Comparison of ENCODE assay signal across 12 cellular contexts in genomic region chr18:48839819-48840490, GRCh38.
A peak's percentile ranks its signal among the peaks of the same experiment; 100 is the strongest.
DNase-seq lines count a peak whose midpoint lies in the region; ATAC-seq lines count a peak whose summit lies in the region.
"Had no signal": no experiment of that assay in that cellular context is flagged by ENCODE, and none has a peak within 500 bp of the region (broad histone marks: within the 10 kb centered on the region; RNA-seq: fewer than 3 reads in every experiment).

No MANE protein-coding gene starts in this region.

- peak overlapping the region; percentile 84 for H3K27ac ChIP-seq in subcutaneous abdominal adipose tissue (ENCODE audit: low read depth, low read length)
- H3K27ac ChIP-seq: uterus had no signal

- H3K27me3 Mint-ChIP-seq in activated naive CD4-positive, alpha-beta T cell treated with anti-CD3 and anti-CD28 coated beads, Interleukin-2, amount 50 U/mL, for 24 hours = no peaks in the 10 kb centered on the region
- H3K27me3 Mint-ChIP-seq in activated naive CD4-positive, alpha-beta T cell treated with anti-CD3 and anti-CD28 coated beads, Interleukin-2, amount 10 ng/mL, durations not matched to agents 7 days and 5 days = peaks cover 7% of the 10 kb centered on the region
- H3K27me3 Mint-ChIP-seq in activated T-helper 17 cell treated with anti-CD3 and anti-CD28 coated beads, Interleukin-2, amount 50 U/mL, for 72 hours = no peaks in the 10 kb centered on the region
- peaks cover 2 to 7% (median 5%) of the 10 kb centered on the region in 3 donors for H3K27me3 Mint-ChIP-seq in immature natural killer cell (ENCODE audit: low read depth in 3 of 3)

- H3K36me3 Mint-ChIP-seq in activated naive CD4-positive, alpha-beta T cell treated with anti-CD3 and anti-CD28 coated beads, Interleukin-2, amount 50 U/mL, for 24 hours = no peaks in the 10 kb centered on the region
- no peaks in the 10 kb centered on the region for H3K36me3 Mint-ChIP-seq in activated naive CD4-positive, alpha-beta T cell treated with anti-CD3 and anti-CD28 coated beads, Interleukin-2, amount 10 ng/mL, durations not matched to agents 7 days and 5 days
- H3K36me3 Mint-ChIP-seq in activated T-helper 17 cell treated with anti-CD3 and anti-CD28 coated beads, Interleukin-2, amount 50 U/mL, for 72 hours (ENCODE audit: low read depth) = no peaks in the 10 kb centered on the region
- H3K36me3 Mint-ChIP-seq in immature natural killer cell = no peaks in the 10 kb centered on the region
- H3K36me3 Mint-ChIP-seq: naive B cell had no signal

- DNase-seq in activated naive CD4-positive, alpha-beta T cell treated with anti-CD3 and anti-CD28 coated beads, Interleukin-2, amount 10 ng/mL, durations not matched to agents 7 days and 5 days = no peak
- DNase-seq in immature natural killer cell = no peak
- no peak for DNase-seq in GM19240 (ENCODE audit: insufficient read length, low spot score)
- DNase-seq: naive B cell, NCI-H2171, small intestine, uterus had no signal

- no peak overlapping the region for H3K4me3 ChIP-seq in subcutaneous abdominal adipose tissue (ENCODE audit: low read depth in 1 of 5, low read length in 5 of 5)
- H3K4me3 ChIP-seq: uterus had no signal

- H3K9me3 Mint-ChIP-seq in activated naive CD4-positive, alpha-beta T cell treated with anti-CD3 and anti-CD28 coated beads, Interleukin-2, amount 50 U/mL, for 24 hours = no peaks in the 10 kb centered on the region
- H3K9me3 Mint-ChIP-seq in activated naive CD4-positive, alpha-beta T cell treated with anti-CD3 and anti-CD28 coated beads, Interleukin-2, amount 10 ng/mL, durations not matched to agents 7 days and 5 days = no peaks in the 10 kb centered on the region
- no peaks in the 10 kb centered on the region for H3K9me3 Mint-ChIP-seq in activated T-helper 17 cell treated with anti-CD3 and anti-CD28 coated beads, Interleukin-2, amount 50 U/mL, for 72 hours
- H3K9me3 Mint-ChIP-seq in immature natural killer cell = no peaks in the 10 kb centered on the region
- H3K9me3 Mint-ChIP-seq: naive B cell had no signal

- no peaks in the 10 kb centered on the region for H3K9me3 ChIP-seq in subcutaneous abdominal adipose tissue (ENCODE audit: control insufficient read depth in 5 of 5, low read length in 5 of 5)
- H3K9me3 ChIP-seq: uterus had no signal

- H3K9ac ChIP-seq in subcutaneous abdominal adipose tissue (ENCODE audit: low read length in 5 of 5) = no peak overlapping the region

- H3K36me3 ChIP-seq in subcutaneous abdominal adipose tissue (ENCODE audit: control insufficient read depth in 5 of 5, insufficient read depth in 5 of 5, low read length in 5 of 5) = peaks cover 0 to 14% (median 2%) of the 10 kb centered on the region in 5 donors
- H3K36me3 ChIP-seq: uterus had no signal

- CTCF ChIA-PET in activated naive CD4-positive, alpha-beta T cell treated with anti-CD3 and anti-CD28 coated beads, Interleukin-2, amount 10 ng/mL, durations not matched to agents 7 days and 5 days (lab: Charles Lee) = interaction anchor here (1.1 kb wide), 1 partner anchor 28 kb away, joined by 3 read pairs; no protein-coding TSS in a partner anchor

- no peaks in the 10 kb centered on the region for H3K27me3 ChIP-seq in subcutaneous abdominal adipose tissue (ENCODE audit: control insufficient read depth in 5 of 5, insufficient read depth in 4 of 5, low read length in 5 of 5)
- H3K27me3 ChIP-seq: uterus had no signal

- peaks cover 8 to 71% (median 69%) of the 10 kb centered on the region in 5 donors for H3K4me1 ChIP-seq in subcutaneous abdominal adipose tissue (ENCODE audit: control insufficient read depth in 5 of 5, insufficient read depth in 5 of 5, low read length in 5 of 5)
- H3K4me1 ChIP-seq: uterus had no signal

- no peak for ATAC-seq in activated T-helper 17 cell treated with anti-CD3 and anti-CD28 coated beads, Interleukin-2, amount 50 U/mL, for 72 hours (replicated peaks)
- ATAC-seq in HG02885 (IDR thresholded peaks at IDR 0.05; ENCODE audit: poor library complexity, unreplicated experiment) = no peak
- ATAC-seq in HG03097 (IDR thresholded peaks at IDR 0.05; ENCODE audit: low FRiP score, unreplicated experiment) = no peak

- H3K4me3 Mint-ChIP-seq in activated naive CD4-positive, alpha-beta T cell treated with anti-CD3 and anti-CD28 coated beads, Interleukin-2, amount 50 U/mL, for 24 hours = no peak overlapping the region
- no peak overlapping the region for H3K4me3 Mint-ChIP-seq in activated naive CD4-positive, alpha-beta T cell treated with anti-CD3 and anti-CD28 coated beads, Interleukin-2, amount 10 ng/mL, durations not matched to agents 7 days and 5 days
- peak overlapping the region; percentile 77 for H3K4me3 Mint-ChIP-seq in activated T-helper 17 cell treated with anti-CD3 and anti-CD28 coated beads, Interleukin-2, amount 50 U/mL, for 72 hours
- H3K4me3 Mint-ChIP-seq in immature natural killer cell = peak overlapping the region; percentile 20 to 97 (median 74)
- H3K4me3 Mint-ChIP-seq: naive B cell had no signal

- H3K4me1 Mint-ChIP-seq in activated naive CD4-positive, alpha-beta T cell treated with anti-CD3 and anti-CD28 coated beads, Interleukin-2, amount 50 U/mL, for 24 hours = peaks cover 88% of the 10 kb centered on the region
- H3K4me1 Mint-ChIP-seq in activated naive CD4-positive, alpha-beta T cell treated with anti-CD3 and anti-CD28 coated beads, Interleukin-2, amount 10 ng/mL, durations not matched to agents 7 days and 5 days = peaks cover 77% of the 10 kb centered on the region
- peaks cover 57% of the 10 kb centered on the region for H3K4me1 Mint-ChIP-seq in activated T-helper 17 cell treated with anti-CD3 and anti-CD28 coated beads, Interleukin-2, amount 50 U/mL, for 72 hours
- peaks cover 97% of the 10 kb centered on the region in 2 donors for H3K4me1 Mint-ChIP-seq in immature natural killer cell

- H3K27ac Mint-ChIP-seq in activated naive CD4-positive, alpha-beta T cell treated with anti-CD3 and anti-CD28 coated beads, Interleukin-2, amount 50 U/mL, for 24 hours = peak overlapping the region; percentile 38
- H3K27ac Mint-ChIP-seq in activated naive CD4-positive, alpha-beta T cell treated with anti-CD3 and anti-CD28 coated beads, Interleukin-2, amount 10 ng/mL, durations not matched to agents 7 days and 5 days = no peak overlapping the region
- H3K27ac Mint-ChIP-seq in activated T-helper 17 cell treated with anti-CD3 and anti-CD28 coated beads, Interleukin-2, amount 50 U/mL, for 72 hours = peak overlapping the region; percentile 88
- peak overlapping the region; percentile 90 to 99 (median 97) for H3K27ac Mint-ChIP-seq in immature natural killer cell

Comparison
In these comparisons a context has a peak if more than half of its experiments do, and no peak if none do; other contexts are left out.
1. H3K4me3 Mint-ChIP-seq: peak in activated T-helper 17 cell treated with anti-CD3 and anti-CD28 coated beads, Interleukin-2, amount 50 U/mL, for 72 hours (single experiment) and immature natural killer cell (5 of 5); none in activated naive CD4-positive, alpha-beta T cell treated with anti-CD3 and anti-CD28 coated beads, Interleukin-2, amount 50 U/mL, for 24 hours (single experiment) and activated naive CD4-positive, alpha-beta T cell treated with anti-CD3 and anti-CD28 coated beads, Interleukin-2, amount 10 ng/mL, durations not matched to agents 7 days and 5 days (single experiment).